20 cellular contexts compared by ENCODE assay signal in genomic region chr10:103501186-103501585, GRCh38. TPM values are rescaled to one million over a fixed set of nuclear protein-coding genes. Genes with fewer than 3 reads are reported as not detected.
"Had no signal": no experiment of that assay in that cellular context is flagged by ENCODE, and none has a peak within 500 bp of the region (broad histone marks: within the 10 kb centered on the region; RNA-seq: fewer than 3 reads in every experiment).

No MANE protein-coding gene starts in this region.

- H3K4me1 ChIP-seq: lower lobe of right lung had no signal

- H3K36me3 Mint-ChIP-seq: activated CD4-positive, alpha-beta memory T cell treated with anti-CD3 and anti-CD28 coated beads for 36 hours; activated CD8-positive, alpha-beta memory T cell treated with anti-CD3 and anti-CD28 coated beads, Interleukin-2, amount 10 ng/mL, durations not matched to agents 7 days and 5 days; activated naive CD4-positive, alpha-beta T cell treated with anti-CD3 and anti-CD28 coated beads, Interleukin-2, amount 50 U/mL, for 24 hours; naive thymus-derived CD8-positive, alpha-beta T cell had no signal

- H3K9me3 ChIP-seq: adrenal gland, lower lobe of right lung had no signal

- H3K9me3 Mint-ChIP-seq: activated CD4-positive, alpha-beta memory T cell treated with anti-CD3 and anti-CD28 coated beads for 36 hours; activated naive CD4-positive, alpha-beta T cell treated with anti-CD3 and anti-CD28 coated beads, Interleukin-2, amount 50 U/mL, for 24 hours; naive thymus-derived CD8-positive, alpha-beta T cell had no signal

- H3K36me3 ChIP-seq: adrenal gland, lower lobe of right lung had no signal

- H3K27me3 ChIP-seq: adrenal gland, dorsolateral prefrontal cortex had no signal

- H3K4me3 ChIP-seq: adrenal gland, dorsolateral prefrontal cortex, lower lobe of right lung had no signal

- H3K27ac ChIP-seq: adrenal gland, epithelial cell of prostate, lower lobe of right lung had no signal

- FAIRE-seq: colon, islet of Langerhans had no signal

- DNase-seq: activated CD4-positive, alpha-beta memory T cell treated with anti-CD3 and anti-CD28 coated beads for 36 hours; activated CD8-positive, alpha-beta memory T cell treated with anti-CD3 and anti-CD28 coated beads, Interleukin-2, amount 10 ng/mL, durations not matched to agents 7 days and 5 days; activated gamma-delta T cell; activated T-cell treated with anti-CD3 and anti-CD28 coated beads, Interleukin-2, amount 50 U/mL, for 1 hour; foreskin fibroblast; hippocampal formation; lower lobe of right lung; retina; stimulated activated naive CD4-positive, alpha-beta T cell had no signal

- H3K4me3 Mint-ChIP-seq: activated CD4-positive, alpha-beta memory T cell treated with anti-CD3 and anti-CD28 coated beads for 36 hours; activated CD8-positive, alpha-beta memory T cell treated with anti-CD3 and anti-CD28 coated beads, Interleukin-2, amount 10 ng/mL, durations not matched to agents 7 days and 5 days; activated naive CD4-positive, alpha-beta T cell treated with anti-CD3 and anti-CD28 coated beads, Interleukin-2, amount 50 U/mL, for 24 hours; naive thymus-derived CD8-positive, alpha-beta T cell had no signal

- ATAC-seq: activated CD8-positive, alpha-beta memory T cell treated with anti-CD3 and anti-CD28 coated beads, Interleukin-2, amount 10 ng/mL, durations not matched to agents 7 days and 5 days; lower lobe of right lung; naive thymus-derived CD8-positive, alpha-beta T cell had no signal

- H3K27ac Mint-ChIP-seq: activated CD4-positive, alpha-beta memory T cell treated with anti-CD3 and anti-CD28 coated beads for 36 hours; activated CD8-positive, alpha-beta memory T cell treated with anti-CD3 and anti-CD28 coated beads, Interleukin-2, amount 10 ng/mL, durations not matched to agents 7 days and 5 days; naive thymus-derived CD8-positive, alpha-beta T cell had no signal

RNA-seq across cellular contexts. Expression of gene CALHM3, which starts 22.1 kb away (rescaled TPM):
- total RNA-seq: activated CD4-positive, alpha-beta memory T cell treated with anti-CD3 and anti-CD28 coated beads for 36 hours; activated CD8-positive, alpha-beta memory T cell treated with anti-CD3 and anti-CD28 coated beads, Interleukin-2, amount 10 ng/mL, durations not matched to agents 7 days and 5 days; adrenal gland; glomerular endothelial cell; lower lobe of right lung; mesenteric fat pad; naive thymus-derived CD8-positive, alpha-beta T cell; T-helper 2 cell treated with Interferon-gamma antibody and Interleukin-4, amounts not matched to agents 100 ng/mL and 5 ng/mL, for 36 hours; urinary bladder had no signal
- polyA plus RNA-seq: naive thymus-derived CD8-positive, alpha-beta T cell; urinary bladder had no signal

RNA-seq across cellular contexts. Expression of gene CALHM1, which starts 42.5 kb away (rescaled TPM):
- total RNA-seq: activated CD4-positive, alpha-beta memory T cell treated with anti-CD3 and anti-CD28 coated beads for 36 hours; adrenal gland; glomerular endothelial cell; mesenteric fat pad; naive thymus-derived CD8-positive, alpha-beta T cell; urinary bladder had no signal
- polyA plus RNA-seq: adrenal gland, urinary bladder had no signal
